24 cellular contexts compared by ENCODE assay signal in genomic region chr1:213650603-213651002, GRCh38.
DNase-seq lines count a peak whose midpoint lies in the region; ATAC-seq, FAIRE-seq and TF ChIP-seq lines count a peak whose summit lies in the region.
"Had no signal": no experiment of that assay in that cellular context is flagged by ENCODE, and none has a peak within 500 bp of the region (broad histone marks: within the 10 kb centered on the region; RNA-seq: fewer than 3 reads in every experiment).

No MANE protein-coding gene starts in this region.

- H3K27ac Mint-ChIP-seq in type B pancreatic cell (peak overlapping the region; percentile 34), H9 (peak overlapping the region in 1 of 3 experiments; percentile 37; a peak in 1 of 7 replicates)
- H3K27ac Mint-ChIP-seq: B cell; CD4-positive, CD25-positive, alpha-beta regulatory T cell; CD8-positive, alpha-beta T cell; HFFc6 had no signal

- H3K4me2 ChIP-seq in HepG2 (ENCODE audit: low read depth, low read length) (peak overlapping the region; percentile 45; the same call in 1 of the 2 replicates), H9 (ENCODE audit: insufficient read depth, insufficient read length, low read length) (no peak overlapping the region)
- H3K4me2 ChIP-seq: BLaER1 had no signal

- H3K79me2 ChIP-seq in HepG2 (ENCODE audit: insufficient read depth, low read length) (no peaks in the 10 kb centered on the region), H9 (ENCODE audit: insufficient read depth, low read length) (no peaks in the 10 kb centered on the region)

- H3K14ac ChIP-seq in H9 (ENCODE audit: insufficient read depth, low read length) = no peak overlapping the region

- no peak for TF ChIP-seq POLR2A in HepG2 (IDR thresholded peaks at IDR 0.05; ENCODE audit: insufficient read depth in 1 of 2, low read depth in 2 of 2, low read length in 2 of 2)

- in situ Hi-C loops in HepG2 (cut with HindIII; ENCODE audit: extremely low pct_ligation_motif_present, low pct_unique_long_range_greater_than_20kb) = no loop called here

- H3K56ac ChIP-seq in H9 (ENCODE audit: insufficient read length, low read depth, low read length) = no peak overlapping the region

- DNase-seq in NCI-H748 (lab: John Stamatoyannopoulos, UW; ENCODE audit: unreplicated experiment) (peak; percentile 49), NCI-H748 treated with DMSO at 0.1 percent for 48 hours (lab: John Stamatoyannopoulos, UW) (no peak), NCI-H146 treated with DMSO at 0.1 percent for 48 hours (lab: John Stamatoyannopoulos, UW; ENCODE audit: unreplicated experiment) (peak; percentile 40), HepG2 (ENCODE audit: low spot score) (peak; percentile 65), type B pancreatic cell (ENCODE audit: extremely low spot score, unreplicated experiment) (no peak), H9 (no peak)
- no peak for DNase-seq in stimulated activated CD4-positive, alpha-beta T cell treated with anti-CD3 and anti-CD28 coated beads, Interleukin-4, amount 100 ng/mL, for 24 hours
- DNase-seq: CD4-positive, CD25-positive, alpha-beta regulatory T cell; CD8-positive, alpha-beta T cell; DMS79; EL; GDM1; GM23248; HFFc6 had no signal

- FAIRE-seq in HepG2 (lab: Jason Lieb, UNC) = peak; percentile 32
- FAIRE-seq: A204.1, D721Med, GM12878, GM19239 had no signal

- peaks cover 4% of the 10 kb centered on the region for H3K9me3 Mint-ChIP-seq in type B pancreatic cell
- no peaks in the 10 kb centered on the region for H3K9me3 Mint-ChIP-seq in H9
- H3K9me3 Mint-ChIP-seq: CD8-positive, alpha-beta T cell had no signal

- no TSS peak for BruUV-seq in HepG2 (replicated peaks; lab: Mats Ljungman, UMichigan)

- no peak overlapping the region for H3K4me3 Mint-ChIP-seq in type B pancreatic cell
- no peak overlapping the region for H3K4me3 Mint-ChIP-seq in H9
- H3K4me3 Mint-ChIP-seq: B cell; CD4-positive, CD25-positive, alpha-beta regulatory T cell; CD8-positive, alpha-beta T cell; HFFc6 had no signal

- no peak overlapping the region for H3K4me3 ChIP-seq in HepG2 (replicated peaks in 1 of 3; ENCODE audit: insufficient read depth in 1 of 3, low read depth in 2 of 3, low read length in 3 of 3)
- H3K4me3 ChIP-seq: BLaER1, GM12878, GM23248, HAP-1 had no signal

- TF ChIP-seq CTCF in HepG2 (CRISPR knock-in tag; IDR thresholded peaks at IDR 0.05) (no peak), type B pancreatic cell (conservative IDR thresholded peaks at IDR 0.05) (no peak), H9 (conservative IDR thresholded peaks at IDR 0.05) (no peak)

- H3K23ac ChIP-seq in H9 (ENCODE audit: insufficient read length, low read depth, low read length) = no peak overlapping the region

- POLR2A ChIA-PET in HepG2 (lab: Yijun Ruan, JAX) = interaction anchor here (0.6 to 1.3 kb wide), 9 partner anchors 39 to 549 kb away, joined by 3 to 7 read pairs (median 3); partner anchors contain the start of gene PROX1

- no peak overlapping the region for H4K5ac ChIP-seq in H9 (ENCODE audit: insufficient read length, low read depth, low read length)

- H4K91ac ChIP-seq in H9 (ENCODE audit: insufficient read length, low read depth, low read length) = no peak overlapping the region

- TF ChIP-seq EP300 in HepG2 (IDR thresholded peaks at IDR 0.05; ENCODE audit: low read depth in 2 of 2, low read length in 2 of 2) = peak in 1 of 2 experiments; percentile 91; a peak in 2 of 4 replicates
- TF ChIP-seq EP300 in HepG2 (CRISPR knock-in tag; IDR thresholded peaks at IDR 0.05; ENCODE audit: borderline replicate concordance) = no peak

- H4K8ac ChIP-seq in H9 (replicated peaks; ENCODE audit: insufficient read length, low read depth, low read length) = no peak overlapping the region

- H3K4me1 Mint-ChIP-seq in type B pancreatic cell (ENCODE audit: unreplicated experiment) (peaks cover 4% of the 10 kb centered on the region), H9 (peaks cover 23 to 25% of the 10 kb centered on the region in 2 experiments)
- H3K4me1 Mint-ChIP-seq: B cell; CD4-positive, CD25-positive, alpha-beta regulatory T cell had no signal

- H4K20me1 ChIP-seq in HepG2 (ENCODE audit: insufficient read depth, low read length) (no peaks in the 10 kb centered on the region), H9 (ENCODE audit: control insufficient read depth, insufficient read depth, insufficient read length) (no peaks in the 10 kb centered on the region)
- H4K20me1 ChIP-seq: BLaER1 had no signal

- H2BK12ac ChIP-seq in H9 (ENCODE audit: insufficient read length, low read depth, low read length) = no peak overlapping the region

- no peak overlapping the region for H3T11ph ChIP-seq in H9 (ENCODE audit: low read length)

- H2BK20ac ChIP-seq in H9 (ENCODE audit: low read depth, low read length, poor library complexity, severe bottlenecking) = no peak overlapping the region

- H3K18ac ChIP-seq in H9 (ENCODE audit: insufficient read length, low read depth, low read length) = no peak overlapping the region

- ATAC-seq in HepG2 = peak; percentile 89
- no peak for ATAC-seq in HG03025 (IDR thresholded peaks at IDR 0.05; ENCODE audit: low FRiP score, unreplicated experiment)
- ATAC-seq: CD8-positive, alpha-beta T cell; GM12878 had no signal

- no peak overlapping the region for H2BK120ac ChIP-seq in H9 (ENCODE audit: low read depth, low read length, poor library complexity, severe bottlenecking)

- no peak overlapping the region for H2BK15ac ChIP-seq in H9 (ENCODE audit: low read depth, low read length)

- H3K36me3 Mint-ChIP-seq in type B pancreatic cell (no peaks in the 10 kb centered on the region), H9 (ENCODE audit: insufficient read depth in 1 of 3, low read depth in 3 of 3) (no peaks in the 10 kb centered on the region)
- H3K36me3 Mint-ChIP-seq: CD4-positive, CD25-positive, alpha-beta regulatory T cell; CD8-positive, alpha-beta T cell had no signal

- H3K4me1 ChIP-seq in HepG2 (ENCODE audit: insufficient read depth, low read length) = peaks cover 53% of the 10 kb centered on the region
- no peaks in the 10 kb centered on the region; the same call in 1 of the 2 replicates for H3K4me1 ChIP-seq in H9 (ENCODE audit: insufficient read depth, low read length)
- H3K4me1 ChIP-seq: BLaER1, HAP-1 had no signal

- CTCF ChIA-PET in HepG2 (lab: Yijun Ruan, JAX; ENCODE audit: low intra/inter-chr PET ratio, low total read pairs) = no interaction called here

- H2AFZ ChIP-seq in HepG2 (ENCODE audit: low read length) = no peak overlapping the region
- H2AFZ ChIP-seq in H9 (ENCODE audit: low read length) = no peak overlapping the region
- H2AFZ ChIP-seq: GM23248 had no signal

- peaks cover 6% of the 10 kb centered on the region for H3K27me3 Mint-ChIP-seq in type B pancreatic cell
- H3K27me3 Mint-ChIP-seq in H9 (ENCODE audit: low read depth) = peaks cover 5% of the 10 kb centered on the region; the same call in 1 of the 2 replicates
- H3K27me3 Mint-ChIP-seq: CD4-positive, CD25-positive, alpha-beta regulatory T cell had no signal

- no peak overlapping the region for H2BK5ac ChIP-seq in H9 (ENCODE audit: insufficient read length, low read length)

- no peak overlapping the region for H3K9ac ChIP-seq in HepG2 (ENCODE audit: insufficient read depth, low read depth, low read length)
- no peak overlapping the region for H3K9ac ChIP-seq in H9 (ENCODE audit: extremely low read depth, insufficient read length, low read length)
- H3K9ac ChIP-seq: BLaER1, GM23248 had no signal

- H3K27ac ChIP-seq in HepG2 (ENCODE audit: extremely low read length, insufficient read depth, low read length) (peak overlapping the region; percentile 20), H9 (ENCODE audit: insufficient read length, low read depth, low read length) (no peak overlapping the region)
- H3K27ac ChIP-seq: 22Rv1, BLaER1, C4-2B, GM23248 had no signal

- H2AK5ac ChIP-seq in H9 (ENCODE audit: insufficient read length, low read length) = no peak overlapping the region

- H3K27me3 ChIP-seq in HepG2 (ENCODE audit: control insufficient read depth in 1 of 2, insufficient read depth in 2 of 2, low read length in 2 of 2) = no peaks in the 10 kb centered on the region
- H3K27me3 ChIP-seq in H9 (ENCODE audit: insufficient read depth, low read length) = no peaks in the 10 kb centered on the region
- H3K27me3 ChIP-seq: BLaER1 had no signal

- no peak for TF ChIP-seq RAD21 in HepG2 (CRISPR knock-in tag; IDR thresholded peaks at IDR 0.05)

- no peak overlapping the region for H3K4ac ChIP-seq in H9 (ENCODE audit: low read depth, low read length)

- intact Hi-C loops in HepG2 (cut with micrococcal nuclease; ENCODE audit: unreplicated experiment) = loop anchor here (2.0 to 10.0 kb wide), 2 partner anchors 82 to 276 kb away; no protein-coding TSS in a partner anchor

- no peaks in the 10 kb centered on the region for H3K36me3 ChIP-seq in HepG2 (replicated peaks in 1 of 2; ENCODE audit: control insufficient read depth in 1 of 2, insufficient read depth in 2 of 2, low read length in 2 of 2)
- H3K36me3 ChIP-seq: BLaER1, HAP-1 had no signal

- no peaks in the 10 kb centered on the region for H3K23me2 ChIP-seq in H9 (ENCODE audit: insufficient read length, low read depth, low read length, poor library complexity, severe bottlenecking)

- WGBS in HepG2 (ENCODE audit: low lambda C conversion rate) = 16% methylated on average over 2 of the region's 2 CpGs
- WGBS in H9 (ENCODE audit: extremely low coverage, insufficient read length, low lambda C conversion rate) = no CpG with 5 or more reads among the region's 2 CpGs

- H3K9me3 ChIP-seq in HepG2 (ENCODE audit: low read length) = no peaks in the 10 kb centered on the region
- no peaks in the 10 kb centered on the region for H3K9me3 ChIP-seq in H9 (ENCODE audit: control insufficient read depth, low read depth, low read length)
- H3K9me3 ChIP-seq: BLaER1, HAP-1 had no signal

- H3K79me1 ChIP-seq in H9 (ENCODE audit: insufficient read depth, low read depth, low read length, poor library complexity, severe bottlenecking) = no peaks in the 10 kb centered on the region

TF ChIP-seq in HepG2, 621 proteins besides CTCF, POLR2A, EP300 and RAD21 (continues in another document):
- TF ChIP-seq CREB1 (IDR thresholded peaks at IDR 0.05) (no peak), CREB1 (CRISPR knock-in tag; IDR thresholded peaks at IDR 0.05) (peak; percentile 59; the same call in 1 of the 2 replicates), PAX8 (CRISPR knock-in tag; IDR thresholded peaks at IDR 0.05; ENCODE audit: borderline replicate concordance) (no peak), EEA1 (CRISPR knock-in tag; IDR thresholded peaks at IDR 0.05; ENCODE audit: borderline replicate concordance) (no peak), BATF2 (CRISPR knock-in tag; IDR thresholded peaks at IDR 0.05) (no peak), IRF2 (CRISPR knock-in tag; IDR thresholded peaks at IDR 0.05) (peak; percentile 29; the same call in 1 of the 2 replicates), ZNF564 (CRISPR knock-in tag; IDR thresholded peaks at IDR 0.05) (no peak), CENPX (CRISPR knock-in tag; IDR thresholded peaks at IDR 0.05) (no peak), ZNF501 (CRISPR knock-in tag; IDR thresholded peaks at IDR 0.05) (no peak), NFRKB (IDR thresholded peaks at IDR 0.05) (no peak)

Comparison
In these comparisons a context has a peak if more than half of its experiments do, and no peak if none do; other contexts are left out.
1. DNase-seq: peak in NCI-H748 (single experiment), NCI-H146 treated with DMSO at 0.1 percent for 48 hours (single experiment) and HepG2 (single experiment); none in NCI-H748 treated with DMSO at 0.1 percent for 48 hours (single experiment), type B pancreatic cell (single experiment), stimulated activated CD4-positive, alpha-beta T cell treated with anti-CD3 and anti-CD28 coated beads, Interleukin-4, amount 100 ng/mL, for 24 hours (single experiment) and H9 (single experiment).